1 cellular context compared by ENCODE assay signal in genomic region chr20:33313686-33314314, GRCh38.
TF ChIP-seq lines count a peak whose summit lies in the region.

No MANE protein-coding gene starts in this region.

TF ChIP-seq in GM23338, 12 proteins besides CTCF, POLR2A, EP300 and RAD21 (continued from another document):
- TF ChIP-seq ZNF462 (CRISPR knock-in tag; IDR thresholded peaks at IDR 0.05) (no peak), ETS1 (IDR thresholded peaks at IDR 0.05) (no peak), REST (IDR thresholded peaks at IDR 0.05; ENCODE audit: unreplicated experiment) (no peak), ZNF114 (CRISPR knock-in tag; IDR thresholded peaks at IDR 0.05) (no peak), STAT1 (IDR thresholded peaks at IDR 0.05; ENCODE audit: unreplicated experiment) (no peak), JUNB (IDR thresholded peaks at IDR 0.05; ENCODE audit: unreplicated experiment) (no peak), EZH2 (IDR thresholded peaks at IDR 0.05; ENCODE audit: low read depth, unreplicated experiment) (no peak), CREB1 (CRISPR knock-in tag; IDR thresholded peaks at IDR 0.05; ENCODE audit: low read depth) (no peak), NANOG (IDR thresholded peaks at IDR 0.05; ENCODE audit: borderline replicate concordance) (no peak), ZNF331 (CRISPR knock-in tag; IDR thresholded peaks at IDR 0.05; ENCODE audit: low read depth) (no peak), POLR2AphosphoS5 (IDR thresholded peaks at IDR 0.05; ENCODE audit: low read depth) (no peak)
TF ChIP-seq in GM23338: peak in this region for 0.
